18 cellular contexts compared by ENCODE assay signal in the genomic region with DNA sequence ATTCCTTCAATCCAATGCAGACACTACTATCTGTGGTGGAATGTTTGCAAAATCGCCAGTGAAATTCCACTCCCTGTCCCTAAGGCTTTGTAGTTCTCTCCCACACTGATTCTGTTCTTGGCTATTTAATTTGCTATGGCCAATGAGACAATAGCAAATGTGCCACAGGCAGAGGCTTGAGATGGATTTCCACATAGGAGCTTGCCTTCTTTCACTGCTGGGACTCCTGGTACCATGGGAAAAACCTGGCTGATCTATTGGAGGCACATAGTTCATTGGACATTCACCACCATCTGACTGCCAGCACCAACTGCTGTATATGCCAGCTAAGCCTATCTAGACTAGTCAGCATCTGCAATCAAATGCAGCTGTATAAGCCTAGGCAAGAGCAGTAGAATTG.
DNase-seq lines count a peak whose midpoint lies in the region; ATAC-seq and TF ChIP-seq lines count a peak whose summit lies in the region.
"Had no signal": no experiment of that assay in that cellular context is flagged by ENCODE, and none has a peak within 500 bp of the region (broad histone marks: within the 10 kb centered on the region; RNA-seq: fewer than 3 reads in every experiment).

No MANE protein-coding gene starts in this region.

- H3K27ac ChIP-seq in IMR-90 (ENCODE audit: insufficient read depth, low read length) (no peak overlapping the region), tibial artery (peak overlapping the region; percentile 87 to 90)
- H3K27ac ChIP-seq: neutrophil, SJCRH30 had no signal

- in situ Hi-C loops in IMR-90 (cut with MboI; ENCODE audit: low sequenced_read_pairs) = no loop called here
- in situ Hi-C loops in GM13976 (cut with MboI; ENCODE audit: low sequenced_read_pairs, unreplicated experiment) = no loop called here

- H3K36me3 Mint-ChIP-seq in chondrocyte (ENCODE audit: low read depth) = no peaks in the 10 kb centered on the region
- H3K36me3 Mint-ChIP-seq in stimulated activated memory B cell treated with anti-CD40 and anti-IgM and Interleukin-4, amounts not matched to agents 10 μg/mL and 1 μg/mL and 100 μg/mL, for 72 hours = no peaks in the 10 kb centered on the region
- H3K36me3 Mint-ChIP-seq: stimulated activated naive B cell treated with anti-CD40 and anti-IgM and Interleukin-4, amounts not matched to agents 10 μg/mL and 1 μg/mL and 100 μg/mL, for 72 hours had no signal

- no peak overlapping the region for H3K4ac ChIP-seq in IMR-90 (ENCODE audit: low read depth, low read length)

- H2AFZ ChIP-seq in IMR-90 (replicated peaks; ENCODE audit: low read length, poor library complexity) = no peak overlapping the region

- H3K79me1 ChIP-seq in IMR-90 (ENCODE audit: low read depth in 1 of 2, low read length in 2 of 2) = no peaks in the 10 kb centered on the region

- H3K56ac ChIP-seq in IMR-90 (ENCODE audit: extremely low read depth, insufficient read depth, low read length) = no peak overlapping the region

- POLR2A ChIA-PET in IMR-90 (lab: Charles Lee; ENCODE audit: unreplicated experiment) = no interaction called here

- no peaks in the 10 kb centered on the region for H3K27me3 Mint-ChIP-seq in chondrocyte (ENCODE audit: low read depth)
- H3K27me3 Mint-ChIP-seq in stimulated activated memory B cell treated with anti-CD40 and anti-IgM and Interleukin-4, amounts not matched to agents 10 μg/mL and 1 μg/mL and 100 μg/mL, for 72 hours = no peaks in the 10 kb centered on the region

- H3K36me3 ChIP-seq in IMR-90 (ENCODE audit: control insufficient read depth, insufficient read depth, low read length) (no peaks in the 10 kb centered on the region), tibial artery (no peaks in the 10 kb centered on the region)
- H3K36me3 ChIP-seq: neutrophil, SJCRH30, tibial nerve had no signal

- TF ChIP-seq CTCF in IMR-90 (conservative IDR thresholded peaks at IDR 0.05; ENCODE audit: low read depth, low read length) = no peak
- no peak for TF ChIP-seq CTCF in chondrocyte (IDR thresholded peaks at IDR 0.05)
- TF ChIP-seq CTCF in foreskin fibroblast (IDR thresholded peaks at IDR 0.05; ENCODE audit: low read depth, low read length) = no peak
- no peak for TF ChIP-seq CTCF in tibial artery (IDR thresholded peaks at IDR 0.05)
- no peak for TF ChIP-seq CTCF in GM13976 (IDR thresholded peaks at IDR 0.05; ENCODE audit: borderline replicate concordance, control extremely low read depth, extremely low read depth, insufficient read depth, missing control alignments)

- H4K91ac ChIP-seq in IMR-90 (ENCODE audit: insufficient read depth, low read depth, low read length) = no peak overlapping the region

- no peak overlapping the region for H3K18ac ChIP-seq in IMR-90 (ENCODE audit: low read depth, low read length)

- no peak overlapping the region for H3K14ac ChIP-seq in IMR-90 (replicated peaks; ENCODE audit: low read depth, low read length)

- H3K9me3 Mint-ChIP-seq in chondrocyte (ENCODE audit: low read depth) = peaks cover 1% of the 10 kb centered on the region
- no peaks in the 10 kb centered on the region for H3K9me3 Mint-ChIP-seq in stimulated activated memory B cell treated with anti-CD40 and anti-IgM and Interleukin-4, amounts not matched to agents 10 μg/mL and 1 μg/mL and 100 μg/mL, for 72 hours
- H3K9me3 Mint-ChIP-seq: stimulated activated naive B cell treated with anti-CD40 and anti-IgM and Interleukin-4, amounts not matched to agents 10 μg/mL and 1 μg/mL and 100 μg/mL, for 72 hours had no signal

- no peaks in the 10 kb centered on the region for H3K9me3 ChIP-seq in IMR-90 (ENCODE audit: control insufficient read depth, insufficient read depth, low read length)
- H3K9me3 ChIP-seq in tibial artery = no peaks in the 10 kb centered on the region
- H3K9me3 ChIP-seq: neutrophil, tibial nerve had no signal

- peak overlapping the region; percentile 77 for H3K27ac Mint-ChIP-seq in chondrocyte (ENCODE audit: unreplicated experiment)
- H3K27ac Mint-ChIP-seq in stimulated activated memory B cell treated with anti-CD40 and anti-IgM and Interleukin-4, amounts not matched to agents 10 μg/mL and 1 μg/mL and 100 μg/mL, for 72 hours = no peak overlapping the region
- H3K27ac Mint-ChIP-seq: stimulated activated naive B cell treated with anti-CD40 and anti-IgM and Interleukin-4, amounts not matched to agents 10 μg/mL and 1 μg/mL and 100 μg/mL, for 72 hours had no signal

- peak overlapping the region; percentile 66; the same call in 1 of the 2 replicates for H2AK5ac ChIP-seq in IMR-90 (ENCODE audit: low read depth, low read length)

- no peak overlapping the region for H2AK9ac ChIP-seq in IMR-90 (replicated peaks; ENCODE audit: low read depth, low read length, poor library complexity)

- no peak overlapping the region for H3K23ac ChIP-seq in IMR-90 (ENCODE audit: low read depth, low read length)

- no CpG with 5 or more reads among the region's 1 CpG for WGBS in IMR-90 (ENCODE audit: extremely low coverage in 2 of 2, insufficient read length in 1 of 2), 2 experiments

- H2BK5ac ChIP-seq in IMR-90 (ENCODE audit: low read depth, low read length, poor library complexity, severe bottlenecking) = no peak overlapping the region

- dilution Hi-C loops in IMR-90 (cut with HindIII; ENCODE audit: low sequenced_read_pairs, unreplicated experiment) = no loop called here

- no peak overlapping the region for H2BK120ac ChIP-seq in IMR-90 (ENCODE audit: low read depth, low read length)

- no peak overlapping the region for H2BK20ac ChIP-seq in IMR-90 (ENCODE audit: low read depth, low read length)

- H3K4me3 ChIP-seq in IMR-90 (ENCODE audit: insufficient read depth, low read depth, low read length) (no peak overlapping the region), foreskin fibroblast (ENCODE audit: low read depth in 1 of 2, low read length in 2 of 2) (no peak overlapping the region), tibial artery (no peak overlapping the region)
- H3K4me3 ChIP-seq: SJCRH30, tibial nerve had no signal

- BruUV-seq in IMR-90 (replicated peaks; lab: Mats Ljungman, UMichigan) = no TSS peak

- no peaks in the 10 kb centered on the region for H4K20me1 ChIP-seq in IMR-90 (ENCODE audit: insufficient read depth, low read length)

- no peak overlapping the region for H4K5ac ChIP-seq in IMR-90 (ENCODE audit: low read depth, low read length)

- H3K27me3 ChIP-seq in IMR-90 (ENCODE audit: control insufficient read depth, insufficient read depth, low read length) (no peaks in the 10 kb centered on the region), tibial artery (no peaks in the 10 kb centered on the region)
- H3K27me3 ChIP-seq: neutrophil, SJCRH30, tibial nerve had no signal

- H4K8ac ChIP-seq in IMR-90 (ENCODE audit: low read depth in 2 of 2, low read length in 2 of 2) = no peak overlapping the region

- H3K4me1 ChIP-seq in IMR-90 (ENCODE audit: control insufficient read depth, insufficient read depth, low read length) = peaks cover 10% of the 10 kb centered on the region
- H3K4me1 ChIP-seq in tibial artery = peaks cover 0 to 42% (median 13%) of the 10 kb centered on the region in 4 donors

- H3K4me1 Mint-ChIP-seq in chondrocyte (ENCODE audit: low read depth) = peaks cover 26% of the 10 kb centered on the region
- H3K4me1 Mint-ChIP-seq in stimulated activated memory B cell treated with anti-CD40 and anti-IgM and Interleukin-4, amounts not matched to agents 10 μg/mL and 1 μg/mL and 100 μg/mL, for 72 hours = no peaks in the 10 kb centered on the region

- TF ChIP-seq RAD21 in IMR-90 (IDR thresholded peaks at IDR 0.05; ENCODE audit: low read length) = no peak

- H2BK15ac ChIP-seq in IMR-90 (ENCODE audit: low read depth, low read length) = no peak overlapping the region; the same call in 2 of the 3 replicates

- no peak for DNase-seq in IMR-90
- no peak for DNase-seq in chondrocyte (ENCODE audit: low spot score)
- peak; percentile 72 to 84 for DNase-seq in foreskin fibroblast
- DNase-seq in tibial artery = no peak
- DNase-seq in GM13976 (ENCODE audit: low spot score) = no peak
- DNase-seq in activated CD4-positive, alpha-beta T cell treated with anti-CD3 and anti-CD28 coated beads for 48 hours = no peak
- DNase-seq: activated T-cell treated with anti-CD3 and anti-CD28 coated beads for 4 hours; anterior cingulate cortex; NCI-H1105 treated with DMSO at 0.1 percent for 48 hours; NCI-H2107; NCI-H524; retina; SJCRH30; stimulated activated naive B cell treated with anti-CD40 and anti-IgM and Interleukin-4, amounts not matched to agents 10 μg/mL and 1 μg/mL and 100 μg/mL, for 72 hours; T-helper 2 cell had no signal

- TF ChIP-seq POLR2A in IMR-90 (IDR thresholded peaks at IDR 0.05; ENCODE audit: low read depth, low read length) = no peak

- CTCF ChIA-PET in IMR-90 (lab: Yijun Ruan, JAX) = interaction anchor here (0.6 kb wide), 1 partner anchor 218 kb away, joined by 5 read pairs; no protein-coding TSS in a partner anchor

- peaks cover 4% of the 10 kb centered on the region for H3K9me1 ChIP-seq in IMR-90 (ENCODE audit: insufficient read depth, low read length)

- no peak overlapping the region for H3K4me3 Mint-ChIP-seq in chondrocyte (ENCODE audit: unreplicated experiment)
- no peak overlapping the region for H3K4me3 Mint-ChIP-seq in stimulated activated memory B cell treated with anti-CD40 and anti-IgM and Interleukin-4, amounts not matched to agents 10 μg/mL and 1 μg/mL and 100 μg/mL, for 72 hours
- H3K4me3 Mint-ChIP-seq: stimulated activated naive B cell treated with anti-CD40 and anti-IgM and Interleukin-4, amounts not matched to agents 10 μg/mL and 1 μg/mL and 100 μg/mL, for 72 hours had no signal

- intact Hi-C loops in IMR-90 (cut with micrococcal nuclease) = loop anchor here (5.0 kb wide), 1 partner anchor 173 kb away; no protein-coding TSS in a partner anchor
- intact Hi-C loops in tibial artery (cut with DNase I; ENCODE audit: low total_unique reads) = no loop called here

- no peak for ATAC-seq in IMR-90 (ENCODE audit: low read depth)
- ATAC-seq in stimulated activated memory B cell treated with anti-CD40 and anti-IgM and Interleukin-4, amounts not matched to agents 10 μg/mL and 1 μg/mL and 100 μg/mL, for 72 hours = no peak

- H3K4me2 ChIP-seq in IMR-90 (ENCODE audit: low read depth, low read length) = no peak overlapping the region

- H3K9ac ChIP-seq in IMR-90 (ENCODE audit: low read depth, low read length) = no peak overlapping the region

TF ChIP-seq in IMR-90, 13 proteins besides CTCF, POLR2A, EP300 and RAD21:
- TF ChIP-seq RFX5 (IDR thresholded peaks at IDR 0.05; ENCODE audit: low read depth, low read length) (no peak), MXI1 (IDR thresholded peaks at IDR 0.05; ENCODE audit: borderline replicate concordance, low read depth, low read length) (no peak)
TF ChIP-seq in IMR-90: peak in this region for 0.

Comparison
In these comparisons a context has a peak if more than half of its experiments do, and no peak if none do; other contexts are left out.
1. DNase-seq: peak in foreskin fibroblast (2 of 2); none in IMR-90 (single experiment), chondrocyte (single experiment), tibial artery (0 of 2), GM13976 (single experiment) and activated CD4-positive, alpha-beta T cell treated with anti-CD3 and anti-CD28 coated beads for 48 hours (single experiment).